In genomic region chr14:49863483-49864262, GRCh38 we compare ENCODE assay signal across 8 cellular contexts. TPM values are rescaled to one million over a fixed set of nuclear protein-coding genes. Genes with fewer than 3 reads are reported as not detected.
DNase-seq lines count a peak whose midpoint lies in the region; ATAC-seq, FAIRE-seq and TF ChIP-seq lines count a peak whose summit lies in the region.

No MANE protein-coding gene starts in this region.

- peak overlapping the region; percentile 96 to 97 for H3K27ac ChIP-seq in coronary artery
- peak overlapping the region; percentile 13 for H3K27ac ChIP-seq in neural progenitor cell

- no peaks in the 10 kb centered on the region for H4K20me1 ChIP-seq in neural progenitor cell (ENCODE audit: low read depth)

- H3F3A ChIP-seq in neural progenitor cell (ENCODE audit: low read depth) = peaks cover 34% of the 10 kb centered on the region

- H3K79me2 ChIP-seq in neural progenitor cell (ENCODE audit: low read depth) = no peaks in the 10 kb centered on the region

- no peaks in the 10 kb centered on the region for H3K9me3 ChIP-seq in neural progenitor cell (ENCODE audit: low read depth)

- H3K27me3 Mint-ChIP-seq in neural progenitor cell (ENCODE audit: insufficient read depth, low read depth) = peaks cover 12% of the 10 kb centered on the region
- peaks cover 7% of the 10 kb centered on the region for H3K27me3 Mint-ChIP-seq in Calu3 (ENCODE audit: unreplicated experiment)

- no peak overlapping the region for H3K4me3 Mint-ChIP-seq in neural progenitor cell
- H3K4me3 Mint-ChIP-seq in Calu3 (ENCODE audit: low read depth, unreplicated experiment) = no peak overlapping the region

- H2AFZ ChIP-seq in neural progenitor cell (replicated peaks) = peak overlapping the region; percentile 95

- H3K9ac ChIP-seq in neural progenitor cell = peak overlapping the region; percentile 39

- H3K27me3 ChIP-seq in neural progenitor cell = peaks cover 4% of the 10 kb centered on the region

- H3K4me2 ChIP-seq in neural progenitor cell = peak overlapping the region; percentile 95

- intact Hi-C loops in Calu3 (cut with micrococcal nuclease; ENCODE audit: unreplicated experiment) = loop anchor here (5.0 to 10.0 kb wide), 2 partner anchors 144 to 671 kb away; partner anchors contain the start of gene MAP4K5

- peaks cover 22% of the 10 kb centered on the region for H3K4me1 Mint-ChIP-seq in neural progenitor cell
- peaks cover 18% of the 10 kb centered on the region for H3K4me1 Mint-ChIP-seq in Calu3 (ENCODE audit: low read depth, unreplicated experiment)

- H3K27ac Mint-ChIP-seq in neural progenitor cell (peak overlapping the region; percentile 100), Calu3 (ENCODE audit: unreplicated experiment) (no peak overlapping the region)

- H3K36me3 Mint-ChIP-seq in neural progenitor cell = peaks cover 2% of the 10 kb centered on the region
- peaks cover 14% of the 10 kb centered on the region for H3K36me3 Mint-ChIP-seq in Calu3 (ENCODE audit: insufficient read depth, unreplicated experiment)

- FAIRE-seq in urothelium cell line (lab: Jason Lieb, UNC) (no peak), D721Med (lab: Jason Lieb, UNC) (no peak)

- H3K9me3 Mint-ChIP-seq in neural progenitor cell = peaks cover 5% of the 10 kb centered on the region
- H3K9me3 Mint-ChIP-seq in Calu3 (ENCODE audit: low read depth, unreplicated experiment) = no peaks in the 10 kb centered on the region

- no peak for ATAC-seq in HG02981 (IDR thresholded peaks at IDR 0.05; ENCODE audit: unreplicated experiment)

- TF ChIP-seq CTCF in coronary artery (IDR thresholded peaks at IDR 0.05) = no peak
- TF ChIP-seq CTCF in neural progenitor cell (IDR thresholded peaks at IDR 0.05) = no peak
- no peak for TF ChIP-seq CTCF in Calu3 (IDR thresholded peaks at IDR 0.05; ENCODE audit: unreplicated experiment)
- TF ChIP-seq CTCF in D721Med (IDR thresholded peaks at IDR 0.05; ENCODE audit: insufficient read depth, missing control alignments) = no peak

- CTCF ChIA-PET in Calu3 (lab: Charles Lee) = interaction anchor here (0.7 to 3.6 kb wide), 10 partner anchors 11 to 246 kb away, joined by 3 to 24 read pairs (median 7); partner anchors contain the start of gene NEMF

- no peaks in the 10 kb centered on the region for H3K36me3 ChIP-seq in neural progenitor cell

- DNase-seq in CMK (ENCODE audit: low read depth) (peak; percentile 37), Kasumi-1 (lab: John Stamatoyannopoulos, UW) (peak; percentile 14 to 33), coronary artery (ENCODE audit: low spot score) (no peak), neural progenitor cell (ENCODE audit: low spot score) (peak; percentile 24), urothelium cell line (ENCODE audit: low spot score) (no peak), Calu3 (no peak), D721Med (ENCODE audit: insufficient read length, low spot score) (no peak)

- H3K4me3 ChIP-seq in coronary artery (peak overlapping the region; percentile 78), neural progenitor cell (peak overlapping the region; percentile 96)

- peaks cover 6% of the 10 kb centered on the region for H3K4me1 ChIP-seq in neural progenitor cell

- no TSS peak for BruUV-seq in Calu3 (replicated peaks; lab: Mats Ljungman, UMichigan)

RNA-seq across cellular contexts. Expression of gene NEMF, which starts 11.1 kb away (rescaled TPM):
- total RNA-seq in neural progenitor cell (ENCODE audit: low replicate concordance) (60.5 and 83.0 TPM in 2 replicates), Calu3 (2022) (76.3 and 77.7 TPM in 2 replicates)

RNA-seq across cellular contexts. Expression of gene ARF6, which starts 29.2 kb away (rescaled TPM):
- total RNA-seq in neural progenitor cell (ENCODE audit: low replicate concordance) = 41.6 and 48.7 TPM in 2 replicates
- total RNA-seq in Calu3 (2022) = 74.2 and 81.0 TPM in 2 replicates

Comparison
In these comparisons a context has a peak if more than half of its experiments do, and no peak if none do; other contexts are left out.
1. DNase-seq: peak in CMK (single experiment), Kasumi-1 (2 of 2) and neural progenitor cell (single experiment); none in coronary artery (single experiment), urothelium cell line (single experiment), Calu3 (single experiment) and D721Med (single experiment).